ENCODE assay signal across 8 cellular contexts in the genomic region with DNA sequence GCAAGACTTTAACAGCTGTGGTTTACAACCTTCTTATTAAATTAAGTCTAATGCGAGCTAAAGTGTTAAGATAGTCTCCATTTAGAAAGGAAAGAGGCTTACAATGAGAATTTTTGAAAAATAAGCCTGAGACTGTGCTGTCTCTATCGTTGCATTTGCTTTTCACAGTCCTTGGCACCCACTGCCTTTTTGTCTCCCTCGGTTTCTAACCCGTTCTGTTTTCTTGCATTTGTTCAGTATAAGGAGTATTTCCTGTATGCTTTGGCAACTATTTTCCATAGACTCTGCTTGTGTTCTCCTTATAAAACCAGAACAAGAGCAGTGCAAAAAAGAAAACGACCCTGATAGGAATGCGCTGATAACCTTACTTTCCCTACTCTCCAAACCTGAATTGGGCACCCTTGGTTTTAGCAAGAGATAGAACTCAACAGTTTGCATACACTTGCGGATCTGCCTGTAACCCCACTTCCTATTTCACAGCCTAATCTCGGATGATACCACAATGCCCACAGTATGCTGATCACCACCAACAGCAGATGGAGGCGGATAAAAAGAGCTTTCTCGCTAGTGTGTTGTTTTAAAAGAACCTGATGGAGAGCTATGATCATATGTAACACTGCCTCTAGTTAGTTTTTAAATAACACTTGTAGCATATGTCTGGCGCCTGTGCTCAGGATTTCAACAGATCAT. TPM values are rescaled to one million over a fixed set of nuclear protein-coding genes. Genes with fewer than 3 reads are reported as not detected.
A peak's percentile ranks its signal among the peaks of the same experiment; 100 is the strongest.
DNase-seq lines count a peak whose midpoint lies in the region; ATAC-seq and TF ChIP-seq lines count a peak whose summit lies in the region.

No MANE protein-coding gene starts in this region.

- H3K27me3 Mint-ChIP-seq in MCF 10A (ENCODE audit: insufficient read depth, unreplicated experiment): no peaks in the 10 kb centered on the region

- CTCF ChIA-PET in MCF 10A (lab: Yijun Ruan, JAX): interaction anchor here (0.6 to 2.2 kb wide), 3 partner anchors 16 to 433 kb away, joined by 3 to 11 read pairs (median 4); no protein-coding TSS in a partner anchor
- CTCF ChIA-PET in HEK293T (lab: Yijun Ruan, JAX): interaction anchor here (0.6 kb wide), 1 partner anchor 68 kb away, joined by 3 read pairs; no protein-coding TSS in a partner anchor

- peak overlapping the region; percentile 97 for H3K27ac Mint-ChIP-seq in MCF 10A (ENCODE audit: low read depth, unreplicated experiment)

- intact Hi-C loops in MCF 10A (cut with micrococcal nuclease) (no loop called here), vagina (cut with DNase I) (no loop called here)

- TF ChIP-seq POLR2A in vagina (IDR thresholded peaks at IDR 0.05): no peak

- TF ChIP-seq CTCF in MCF 10A (IDR thresholded peaks at IDR 0.05; ENCODE audit: unreplicated experiment) (no peak), vagina (IDR thresholded peaks at IDR 0.05) (no peak)

- H3K36me3 Mint-ChIP-seq in MCF 10A (ENCODE audit: insufficient read depth, unreplicated experiment): no peaks in the 10 kb centered on the region

- H3K9me3 Mint-ChIP-seq in MCF 10A (ENCODE audit: unreplicated experiment): no peaks in the 10 kb centered on the region

- H3K4me3 Mint-ChIP-seq in MCF 10A (ENCODE audit: unreplicated experiment): peak overlapping the region; percentile 89

- no TSS peak for BruUV-seq in MCF 10A (replicated peaks; lab: Mats Ljungman, UMichigan)

- H3K4me1 Mint-ChIP-seq in MCF 10A (ENCODE audit: insufficient read depth, unreplicated experiment): peaks cover 19% of the 10 kb centered on the region

- peaks cover 2% of the 10 kb centered on the region for H3K79me1 ChIP-seq in mesendoderm (ENCODE audit: low read length)

- H2BK5ac ChIP-seq in mesendoderm (ENCODE audit: low read length): no peak overlapping the region

- no peaks in the 10 kb centered on the region for H3K27me3 ChIP-seq in mesendoderm (ENCODE audit: insufficient read depth, low read length, poor library complexity)
- H3K27me3 ChIP-seq in vagina: no peaks in the 10 kb centered on the region

- no peak overlapping the region for H4K5ac ChIP-seq in mesendoderm (ENCODE audit: low read length)

- H3K79me2 ChIP-seq in mesendoderm (ENCODE audit: control insufficient read depth, insufficient read depth, low read length): peaks cover 24% of the 10 kb centered on the region

- peaks cover 6% of the 10 kb centered on the region for H3K4me1 ChIP-seq in mesendoderm (ENCODE audit: control insufficient read depth, low read depth, low read length)
- H3K4me1 ChIP-seq in vagina: peaks cover 25% of the 10 kb centered on the region

- H3K4me3 ChIP-seq in mesendoderm (ENCODE audit: low read length) (no peak overlapping the region), vagina (peak overlapping the region; percentile 98 to 99)

- H3K9me3 ChIP-seq in vagina: no peaks in the 10 kb centered on the region

- POLR2A ChIA-PET in MCF 10A (lab: Yijun Ruan, JAX) (interaction anchor here (0.5 to 3.8 kb wide), 22 partner anchors 9 to 1032 kb away, joined by 3 to 69 read pairs (median 4); a partner anchor contains a TSS), HEK293T (lab: Yijun Ruan, JAX) (interaction anchor here (0.7 to 1.6 kb wide), 4 partner anchors 26 to 127 kb away, joined by 3 to 6 read pairs (median 3); no protein-coding TSS in a partner anchor)

- H3K23ac ChIP-seq in mesendoderm (ENCODE audit: low read length): no peak overlapping the region

- H3K18ac ChIP-seq in mesendoderm (ENCODE audit: low read length): no peak overlapping the region

- peak; percentile 49 for DNase-seq in DMS53 treated with DMSO at 0.1 percent for 48 hours (lab: John Stamatoyannopoulos, UW; ENCODE audit: unreplicated experiment)
- DNase-seq in NOMO-1 treated with dmso at 0.1 percent for 144 hours (lab: John Stamatoyannopoulos, UW; ENCODE audit: unreplicated experiment): peak; percentile 46
- no peak for DNase-seq in MCF 10A (ENCODE audit: unreplicated experiment)
- peak; percentile 69 for DNase-seq in mesendoderm
- DNase-seq in vagina (ENCODE audit: extremely low spot score in 2 of 2): no peak
- no peak for DNase-seq in stimulated activated CD4-positive, alpha-beta T cell treated with anti-CD3 and anti-CD28 coated beads, Interleukin-12 subunit alpha, Interleukin-12 subunit beta, amount 100 ng/mL, for 4 hours
- DNase-seq in HEK293T (ENCODE audit: extremely low spot score): no peak

- H3K36me3 ChIP-seq in mesendoderm (ENCODE audit: control insufficient read depth, insufficient read depth, low read length) (no peaks in the 10 kb centered on the region), vagina (no peaks in the 10 kb centered on the region)

- H3K27ac ChIP-seq in mesendoderm (ENCODE audit: low read depth, low read length) (peak overlapping the region; percentile 33), vagina (peak overlapping the region; percentile 98)

- WGBS in mesendoderm (ENCODE audit: extremely low coverage, insufficient coverage, low lambda C conversion rate): no CpG with 5 or more reads among the region's 11 CpGs

- H2BK15ac ChIP-seq in mesendoderm (replicated peaks; ENCODE audit: low read depth): no peak overlapping the region

- H2AK5ac ChIP-seq in mesendoderm (ENCODE audit: low read length): no peak overlapping the region

- peak overlapping the region; percentile 56 for H3K4me2 ChIP-seq in mesendoderm (ENCODE audit: low read length)

- peak overlapping the region; percentile 88 for H3K56ac ChIP-seq in mesendoderm (ENCODE audit: low read length)

- peak overlapping the region; percentile 80 for H3K9ac ChIP-seq in mesendoderm (ENCODE audit: low read length)

- ATAC-seq in GM21447 (IDR thresholded peaks at IDR 0.05; ENCODE audit: unreplicated experiment): peak; percentile 32

- H3K4ac ChIP-seq in mesendoderm (ENCODE audit: low read depth, low read length): no peak overlapping the region

- no peak overlapping the region for H2BK120ac ChIP-seq in mesendoderm (ENCODE audit: low read depth, low read length)

- H4K8ac ChIP-seq in mesendoderm (ENCODE audit: low read depth, low read length): no peak overlapping the region

TF ChIP-seq in HEK293T, 16 proteins besides CTCF, POLR2A, EP300 and RAD21:
- TF ChIP-seq ZNF384 (IDR thresholded peaks at IDR 0.05) (no peak), FOXM1 (IDR thresholded peaks at IDR 0.05; ENCODE audit: borderline replicate concordance) (no peak), SP1 (IDR thresholded peaks at IDR 0.05) (no peak)

RNA-seq across cellular contexts. Expression of a gene that starts 1.5 kb away (rescaled TPM):
- total RNA-seq in MCF 10A (2022) (25.8 and 26.0 TPM in 2 replicates), vagina (32.2 TPM)
- polyA plus RNA-seq in mesendoderm (2013, experiment 1 of 2): 25.1 TPM
- polyA plus RNA-seq in mesendoderm (2013, experiment 2 of 2): 25.2 TPM

Comparison
In these comparisons a context has a peak if more than half of its experiments do, and no peak if none do; other contexts are left out.
1. DNase-seq: peak in DMS53 treated with DMSO at 0.1 percent for 48 hours (single experiment), NOMO-1 treated with dmso at 0.1 percent for 144 hours (single experiment) and mesendoderm (single experiment); none in MCF 10A (single experiment), vagina (0 of 2), stimulated activated CD4-positive, alpha-beta T cell treated with anti-CD3 and anti-CD28 coated beads, Interleukin-12 subunit alpha, Interleukin-12 subunit beta, amount 100 ng/mL, for 4 hours (single experiment) and HEK293T (single experiment).